8 cellular contexts compared by ENCODE assay signal in genomic region chr12:47779301-47779942, GRCh38. TPM values are rescaled to one million over a fixed set of nuclear protein-coding genes. Genes with fewer than 3 reads are reported as not detected.
DNase-seq lines count a peak whose midpoint lies in the region; ATAC-seq, FAIRE-seq and TF ChIP-seq lines count a peak whose summit lies in the region.

No MANE protein-coding gene starts in this region.

- no peak overlapping the region for H3K4me3 Mint-ChIP-seq in activated B cell treated with CpG ODN at 0.5 μM for 24 hours

- H3K9me1 ChIP-seq in keratinocyte (ENCODE audit: control insufficient read depth, extremely low read depth, insufficient read depth, low read length), result peaks cover 3% of the 10 kb centered on the region

- DNase-seq in AG04450 (ENCODE audit: low read depth, low spot score) (peak; percentile 64), NCI-H2196 (lab: John Stamatoyannopoulos, UW; ENCODE audit: unreplicated experiment) (peak; percentile 84), activated B cell treated with CpG ODN at 0.5 μM for 24 hours (peak; percentile 90), cardiac fibroblast (ENCODE audit: low read depth in 2 of 2) (peak; percentile 90 to 91), keratinocyte (ENCODE audit: low read depth, low spot score) (peak; percentile 55)
- peak; percentile 86 for DNase-seq in stimulated activated CD4-positive, alpha-beta T cell treated with anti-CD3 and anti-CD28 coated beads, Interleukin-2, amount 100 ng/mL, for 4 hours (ENCODE audit: low read depth)

- H3K27me3 ChIP-seq in AG04450 (ENCODE audit: control insufficient read depth, insufficient read depth, low read length), result no peaks in the 10 kb centered on the region
- no peaks in the 10 kb centered on the region for H3K27me3 ChIP-seq in keratinocyte (ENCODE audit: control insufficient read depth, extremely low read depth, insufficient read depth, low read length)

- CTCF ChIA-PET in AG04450 (lab: Charles Lee) (interaction anchor here (0.5 to 12.2 kb wide), 10 partner anchors 9 to 143 kb away, joined by 3 to 152 read pairs (median 6); no protein-coding TSS in a partner anchor), activated B cell treated with CpG ODN at 0.5 μM for 24 hours (lab: Charles Lee) (interaction anchor here (0.6 to 11.4 kb wide), 14 partner anchors 9 to 89 kb away, joined by 3 to 127 read pairs (median 4); partner anchors contain the start of gene ENDOU)

- H4K20me1 ChIP-seq in keratinocyte (ENCODE audit: control insufficient read depth, extremely low read depth, insufficient read depth, low read length), result no peaks in the 10 kb centered on the region

- H3K36me3 Mint-ChIP-seq in activated B cell treated with CpG ODN at 0.5 μM for 24 hours (ENCODE audit: low read depth), result peaks cover 21% of the 10 kb centered on the region

- peaks cover 15% of the 10 kb centered on the region for H3K4me1 Mint-ChIP-seq in activated B cell treated with CpG ODN at 0.5 μM for 24 hours

- peak; percentile 95 for TF ChIP-seq CTCF in AG04450 (IDR thresholded peaks at IDR 0.05; ENCODE audit: low read depth, low read length)
- TF ChIP-seq CTCF in activated B cell treated with CpG ODN at 0.5 μM for 24 hours (IDR thresholded peaks at IDR 0.05), result no peak
- TF ChIP-seq CTCF in cardiac fibroblast (IDR thresholded peaks at IDR 0.05; ENCODE audit: low read depth, low read length), result peak; percentile 95
- peak in 2 of 3 experiments; percentile 87 to 96 for TF ChIP-seq CTCF in keratinocyte (optimal IDR thresholded peaks at IDR 0.05 in 1 of 3, IDR thresholded peaks at IDR 0.05 in 1 of 3, conservative IDR thresholded peaks at IDR 0.05 in 1 of 3; ENCODE audit: extremely low read depth in 1 of 3, insufficient read depth in 2 of 3, low read length in 3 of 3)

- no peaks in the 10 kb centered on the region for H3K27me3 Mint-ChIP-seq in activated B cell treated with CpG ODN at 0.5 μM for 24 hours

- peak; percentile 84 for ATAC-seq in GM18517 (IDR thresholded peaks at IDR 0.05; ENCODE audit: unreplicated experiment)
- peak; percentile 84 for ATAC-seq in HG03066 (IDR thresholded peaks at IDR 0.05; ENCODE audit: low read depth, unreplicated experiment)
- ATAC-seq in activated B cell treated with CpG ODN at 0.5 μM for 24 hours (ENCODE audit: low read depth), result peak; percentile 93

- intact Hi-C loops in activated B cell treated with CpG ODN at 0.5 μM for 24 hours (cut with micrococcal nuclease), result loop anchor here (1.0 to 2.0 kb wide), 6 partner anchors 37 to 747 kb away; partner anchors contain the start of gene HDAC7

- peaks cover 9% of the 10 kb centered on the region for H3K79me2 ChIP-seq in keratinocyte (ENCODE audit: control insufficient read depth, insufficient read depth, low read length)

- no peaks in the 10 kb centered on the region for H3K9me3 Mint-ChIP-seq in activated B cell treated with CpG ODN at 0.5 μM for 24 hours

- H3K4me2 ChIP-seq in keratinocyte (ENCODE audit: control insufficient read depth, extremely low read depth, insufficient read depth, low read depth, low read length), result no peak overlapping the region

- peak overlapping the region; percentile 41 for H3K27ac Mint-ChIP-seq in activated B cell treated with CpG ODN at 0.5 μM for 24 hours

- peaks cover 42% of the 10 kb centered on the region for H3K4me1 ChIP-seq in keratinocyte (ENCODE audit: control insufficient read depth, extremely low read depth, insufficient read depth, low read length)

- H3K9ac ChIP-seq in keratinocyte (ENCODE audit: control insufficient read depth, extremely low read depth, insufficient read depth, low read length), result no peak overlapping the region

- H3K27ac ChIP-seq in AG04450 (ENCODE audit: low read depth, low read length), result no peak overlapping the region
- no peak overlapping the region for H3K27ac ChIP-seq in keratinocyte (ENCODE audit: control insufficient read depth, insufficient read depth, low read length)

- POLR2A ChIA-PET in AG04450 (lab: Yijun Ruan, JAX), result no interaction called here
- POLR2A ChIA-PET in activated B cell treated with CpG ODN at 0.5 μM for 24 hours (lab: Charles Lee), result interaction anchor here (0.8 to 2.0 kb wide), 5 partner anchors 29 to 59 kb away, joined by 3 to 8 read pairs (median 3); partner anchors contain the start of gene HDAC7

- no peak overlapping the region for H2AFZ ChIP-seq in keratinocyte (ENCODE audit: control insufficient read depth, low read length)

- no peak overlapping the region for H3K4me3 ChIP-seq in AG04450 (ENCODE audit: low read depth, low read length)
- H3K4me3 ChIP-seq in cardiac fibroblast (replicated peaks in 1 of 2; ENCODE audit: low read depth in 2 of 2, low read length in 2 of 2), result no peak overlapping the region
- no peak overlapping the region for H3K4me3 ChIP-seq in keratinocyte (ENCODE audit: control insufficient read depth in 2 of 3, extremely low read depth in 1 of 3, insufficient read depth in 2 of 3, low read depth in 1 of 3, low read length in 3 of 3)

- peaks cover 3 to 19% of the 10 kb centered on the region in 2 experiments for H3K36me3 ChIP-seq in keratinocyte (ENCODE audit: control insufficient read depth in 2 of 2, extremely low read depth in 1 of 2, insufficient read depth in 2 of 2, low read length in 2 of 2)

- H3K9me3 ChIP-seq in AG04450 (ENCODE audit: control insufficient read depth, insufficient read depth, low read length), result no peaks in the 10 kb centered on the region
- H3K9me3 ChIP-seq in keratinocyte (ENCODE audit: control insufficient read depth, low read depth, low read length), result no peaks in the 10 kb centered on the region

- dilution Hi-C loops in keratinocyte (cut with MboI; ENCODE audit: extremely low pct_ligation_motif_present, low sequenced_read_pairs), result no loop called here

- peak; percentile 77 for FAIRE-seq in keratinocyte (lab: Jason Lieb, UNC)

RNA-seq across cellular contexts. Expression of gene SLC48A1, which starts 6.4 kb away (rescaled TPM):
- polyA plus RNA-seq in AG04450 (2011; rRNA removed), result 7.8 and 9.0 TPM in 2 replicates
- polyA minus RNA-seq in AG04450 (2011; rRNA and poly(A)+ RNA removed), result 9.3 and 12.2 TPM in 2 replicates
- 12.7 and 12.8 TPM in 2 replicates for total RNA-seq in activated B cell treated with CpG ODN at 0.5 μM for 24 hours
- polyA plus RNA-seq in keratinocyte, result 7.8 to 15.3 TPM (median 8.1 TPM) in 3 replicates
- 1.5 TPM for polyA plus RNA-seq in keratinocyte (2011; ENCODE audit: low read depth)
- polyA plus RNA-seq in keratinocyte (2011; cell fraction: cytosol; rRNA removed), result 10.8 and 12.2 TPM in 2 replicates
- 14.4 and 18.3 TPM in 2 replicates for polyA plus RNA-seq in keratinocyte (2011; cell fraction: nucleus; rRNA removed)
- polyA plus RNA-seq in keratinocyte (2012; ENCODE audit: low replicate concordance), result 11.7 and 13.6 TPM in 2 replicates
- 12.8 to 29.3 TPM (median 16.5 TPM) in 3 replicates for polyA minus RNA-seq in keratinocyte
- polyA minus RNA-seq in keratinocyte (2011; cell fraction: cytosol; rRNA and poly(A)+ RNA removed), result 16.5 TPM
- polyA minus RNA-seq in keratinocyte (2011; cell fraction: nucleus; rRNA and poly(A)+ RNA removed), result 5.4 and 5.8 TPM in 2 replicates

RNA-seq across cellular contexts. Expression of gene RAPGEF3, which starts 20.7 kb away (rescaled TPM):
- polyA plus RNA-seq in AG04450 (2011; rRNA removed), result 1.7 and 2.1 TPM in 2 replicates
- polyA minus RNA-seq in AG04450 (2011; rRNA and poly(A)+ RNA removed), result 2.7 and 3.4 TPM in 2 replicates
- 2.7 and 5.0 TPM in 2 replicates for total RNA-seq in activated B cell treated with CpG ODN at 0.5 μM for 24 hours
- polyA plus RNA-seq in keratinocyte, result 4.1 to 5.7 TPM (median 5.1 TPM) in 3 replicates
- polyA plus RNA-seq in keratinocyte (2011; ENCODE audit: low read depth), result 2.2 TPM
- 1.8 and 2.7 TPM in 2 replicates for polyA plus RNA-seq in keratinocyte (2011; cell fraction: cytosol; rRNA removed)
- 13.1 and 17.2 TPM in 2 replicates for polyA plus RNA-seq in keratinocyte (2011; cell fraction: nucleus; rRNA removed)
- polyA plus RNA-seq in keratinocyte (2012; ENCODE audit: low replicate concordance), result 1.9 and 6.5 TPM in 2 replicates
- polyA minus RNA-seq in keratinocyte, result 5.5 to 25.3 TPM (median 5.9 TPM) in 3 replicates
- 8.1 TPM for polyA minus RNA-seq in keratinocyte (2011; cell fraction: cytosol; rRNA and poly(A)+ RNA removed)
- polyA minus RNA-seq in keratinocyte (2011; cell fraction: nucleus; rRNA and poly(A)+ RNA removed), result 5.7 and 7.1 TPM in 2 replicates

RNA-seq across cellular contexts. Expression of gene HDAC7, which starts 40.3 kb away (rescaled TPM):
- polyA plus RNA-seq in AG04450 (2011; rRNA removed) (17.1 and 22.1 TPM in 2 replicates), keratinocyte (15.8 to 32.4 TPM (median 17.0 TPM) in 3 replicates)
- 22.5 and 25.5 TPM in 2 replicates for polyA minus RNA-seq in AG04450 (2011; rRNA and poly(A)+ RNA removed)
- 103 and 126 TPM in 2 replicates for total RNA-seq in activated B cell treated with CpG ODN at 0.5 μM for 24 hours
- polyA plus RNA-seq in keratinocyte (2011; ENCODE audit: low read depth), result 27.9 TPM
- 13.0 and 21.8 TPM in 2 replicates for polyA plus RNA-seq in keratinocyte (2011; cell fraction: cytosol; rRNA removed)
- polyA plus RNA-seq in keratinocyte (2011; cell fraction: nucleus; rRNA removed), result 67.6 and 79.0 TPM in 2 replicates
- polyA plus RNA-seq in keratinocyte (2012; ENCODE audit: low replicate concordance), result 24.3 and 37.1 TPM in 2 replicates
- 13.7 to 55.7 TPM (median 18.8 TPM) in 3 replicates for polyA minus RNA-seq in keratinocyte
- polyA minus RNA-seq in keratinocyte (2011; cell fraction: cytosol; rRNA and poly(A)+ RNA removed), result 32.6 TPM
- 23.3 and 24.6 TPM in 2 replicates for polyA minus RNA-seq in keratinocyte (2011; cell fraction: nucleus; rRNA and poly(A)+ RNA removed)

RNA-seq across cellular contexts. Expression of gene ENDOU, which starts 54.1 kb away (rescaled TPM):
- polyA plus RNA-seq in AG04450 (2011; rRNA removed) (0.07 and 0.10 TPM in 2 replicates), keratinocyte (0.28 to 0.35 TPM (median 0.33 TPM) in 3 replicates)
- 0.09 TPM in 1 of 2 replicates, not detected in the other for polyA minus RNA-seq in AG04450 (2011; rRNA and poly(A)+ RNA removed)
- 0.24 and 0.37 TPM in 2 replicates for total RNA-seq in activated B cell treated with CpG ODN at 0.5 μM for 24 hours
- polyA plus RNA-seq in keratinocyte (2011; ENCODE audit: low read depth), result not detected
- polyA plus RNA-seq in keratinocyte (2011; cell fraction: cytosol; rRNA removed), result 0.04 TPM in 2 replicates
- polyA plus RNA-seq in keratinocyte (2011; cell fraction: nucleus; rRNA removed), result 0.83 and 0.99 TPM in 2 replicates
- 0.13 and 0.24 TPM in 2 replicates for polyA plus RNA-seq in keratinocyte (2012; ENCODE audit: low replicate concordance)
- polyA minus RNA-seq in keratinocyte, result 0.23 to 0.61 TPM in 2 of 3 replicates, not detected in the other
- polyA minus RNA-seq in keratinocyte (2011; cell fraction: cytosol; rRNA and poly(A)+ RNA removed), result not detected
- 0.47 and 1.1 TPM in 2 replicates for polyA minus RNA-seq in keratinocyte (2011; cell fraction: nucleus; rRNA and poly(A)+ RNA removed)
